ENCODE assay signal across 8 cellular contexts in the genomic region with DNA sequence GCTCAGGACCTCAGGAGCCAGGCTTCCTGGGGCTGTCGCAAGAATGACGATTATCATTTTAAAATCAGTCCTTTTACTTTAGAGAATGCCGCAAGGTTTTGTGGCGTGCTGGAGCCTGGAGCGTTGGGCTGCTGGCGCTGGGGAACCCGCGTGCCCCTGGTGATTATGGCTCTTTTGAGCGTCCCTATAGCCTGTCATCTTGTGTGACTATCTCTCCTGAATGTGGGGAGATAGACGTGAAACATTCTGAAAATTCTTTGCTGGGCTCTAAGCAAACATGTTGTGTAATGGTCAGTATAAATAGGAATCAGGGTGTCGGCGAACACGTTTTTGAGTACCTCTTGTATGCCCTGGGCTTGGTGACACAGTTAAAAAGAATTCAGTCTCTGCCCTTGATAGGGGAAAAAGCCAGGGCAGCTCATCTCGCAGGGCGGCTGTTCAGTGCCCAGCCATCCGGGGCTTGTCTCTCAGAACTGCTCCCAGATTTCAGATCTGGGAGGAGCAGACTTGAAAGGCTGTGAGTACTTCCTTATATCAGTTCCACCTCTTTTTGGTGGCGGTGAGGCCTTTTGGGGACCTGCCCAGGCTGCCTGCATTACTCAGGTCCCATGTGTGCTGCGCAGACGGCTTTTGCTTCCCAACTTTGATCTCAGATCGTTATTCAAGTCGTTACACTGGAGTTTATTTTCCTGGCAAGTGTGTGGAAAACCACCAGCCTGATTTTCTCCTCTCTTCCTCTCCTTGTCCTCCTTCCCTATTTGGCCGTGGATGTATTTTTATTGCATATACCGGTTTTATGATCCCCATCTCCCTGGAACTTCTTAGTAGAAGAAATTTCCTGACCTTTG. TPM values are rescaled to one million over a fixed set of nuclear protein-coding genes. Genes with fewer than 3 reads are reported as not detected.
A peak's percentile ranks its signal among the peaks of the same experiment; 100 is the strongest.
DNase-seq lines count a peak whose midpoint lies in the region; ATAC-seq and TF ChIP-seq lines count a peak whose summit lies in the region.

No MANE protein-coding gene starts in this region.

- peak overlapping the region; percentile 69 for H2AFZ ChIP-seq in neural cell (ENCODE audit: low read depth, low read length)

- peaks cover 3% of the 10 kb centered on the region for H3F3A ChIP-seq in neural cell (ENCODE audit: insufficient read depth, low read length, poor library complexity, severe bottlenecking)

- H3K9ac ChIP-seq in neural cell (ENCODE audit: low read length): peak overlapping the region; percentile 81

- H3K27me3 ChIP-seq in HAP-1 (ENCODE audit: low read depth) (no peaks in the 10 kb centered on the region), neural cell (ENCODE audit: insufficient read depth, low read depth, low read length) (no peaks in the 10 kb centered on the region), aorta (ENCODE audit: control insufficient read depth in 1 of 2, insufficient read depth in 2 of 2, low read length in 1 of 2) (no peaks in the 10 kb centered on the region)

- DNase-seq in Daoy (ENCODE audit: low read depth): peak; percentile 77
- peak; percentile 58 to 66 for DNase-seq in HAP-1 (ENCODE audit: low spot score in 2 of 2)
- peak; percentile 54 for DNase-seq in NOMO-1 treated with dmso at 0.1 percent for 144 hours (lab: John Stamatoyannopoulos, UW; ENCODE audit: unreplicated experiment)
- DNase-seq in activated T-cell treated with anti-CD3 and anti-CD28 coated beads, Interleukin-2, amount 50 U/mL, for 48 hours: peak; percentile 61 to 65
- peak; percentile 64 for DNase-seq in fibroblast of pulmonary artery (ENCODE audit: low read depth)
- DNase-seq in aorta: peak; percentile 69 to 82

- TF ChIP-seq EP300 in neural cell (conservative IDR thresholded peaks at IDR 0.05; ENCODE audit: poor library complexity, severe bottlenecking): no peak

- H4K20me1 ChIP-seq in neural cell (ENCODE audit: insufficient read depth): no peaks in the 10 kb centered on the region

- H3K36me3 ChIP-seq in HAP-1 (replicated peaks) (peaks cover 7% of the 10 kb centered on the region; the same call in 1 of the 2 replicates), neural cell (ENCODE audit: insufficient read depth, low read length) (no peaks in the 10 kb centered on the region), aorta (ENCODE audit: control insufficient read depth in 1 of 2, insufficient read depth in 2 of 2, low read length in 1 of 2) (no peaks in the 10 kb centered on the region)

- no peak for TF ChIP-seq RAD21 in neural cell (conservative IDR thresholded peaks at IDR 0.05)

- TF ChIP-seq CTCF in fibroblast of pulmonary artery (IDR thresholded peaks at IDR 0.05; ENCODE audit: low read length, missing control alignments) (no peak), neural cell (IDR thresholded peaks at IDR 0.05; ENCODE audit: poor library complexity, severe bottlenecking) (no peak)

- H3K4me3 ChIP-seq in HAP-1 (peak overlapping the region; percentile 86), fibroblast of pulmonary artery (replicated peaks; ENCODE audit: low read depth, low read length) (peak overlapping the region; percentile 89), neural cell (ENCODE audit: low read length) (peak overlapping the region; percentile 97), aorta (ENCODE audit: low read length in 2 of 2) (peak overlapping the region; percentile 37 to 46)

- H3K4me1 ChIP-seq in HAP-1 (peaks cover 18% of the 10 kb centered on the region), aorta (ENCODE audit: control insufficient read depth in 1 of 2, insufficient read depth in 2 of 2, low read length in 2 of 2) (no peaks in the 10 kb centered on the region)

- in situ Hi-C loops in HAP-1 (cut with MboI; ENCODE audit: low sequenced_read_pairs): no loop called here

- intact Hi-C loops in aorta (cut with DNase I): no loop called here

- peak overlapping the region; percentile 68 for H3K27ac ChIP-seq in neural cell (ENCODE audit: low read length)
- peak overlapping the region; percentile 65 to 82 for H3K27ac ChIP-seq in aorta (ENCODE audit: low read depth in 1 of 2, low read length in 2 of 2)

- H3K9me2 ChIP-seq in neural cell (ENCODE audit: insufficient read depth, low read length): no peaks in the 10 kb centered on the region

- peak overlapping the region; percentile 36 for H3K4me2 ChIP-seq in neural cell (ENCODE audit: low read length)

- WGBS in aorta, 2 donors: 1% methylated on average over 23 of the region's 23 CpGs

- ATAC-seq in aorta (ENCODE audit: low FRiP score) (peak; percentile 59), GM18858 (IDR thresholded peaks at IDR 0.05; ENCODE audit: unreplicated experiment) (no peak)

- no peaks in the 10 kb centered on the region for H3K79me2 ChIP-seq in neural cell (replicated peaks; ENCODE audit: insufficient read depth, low read length)

- no peaks in the 10 kb centered on the region for H3K9me3 ChIP-seq in HAP-1
- no peaks in the 10 kb centered on the region for H3K9me3 ChIP-seq in neural cell (ENCODE audit: low read length)
- H3K9me3 ChIP-seq in aorta (ENCODE audit: control insufficient read depth, low read length): no peaks in the 10 kb centered on the region

TF ChIP-seq in neural cell, 6 proteins besides CTCF, POLR2A, EP300 and RAD21:
- TF ChIP-seq SMC3 (conservative IDR thresholded peaks at IDR 0.05; ENCODE audit: poor library complexity): no peak
- TF ChIP-seq EZH2 (IDR thresholded peaks at IDR 0.05; ENCODE audit: borderline replicate concordance, insufficient read depth, low read length, poor library complexity, severe bottlenecking): no peak
- TF ChIP-seq, protein P1, sequence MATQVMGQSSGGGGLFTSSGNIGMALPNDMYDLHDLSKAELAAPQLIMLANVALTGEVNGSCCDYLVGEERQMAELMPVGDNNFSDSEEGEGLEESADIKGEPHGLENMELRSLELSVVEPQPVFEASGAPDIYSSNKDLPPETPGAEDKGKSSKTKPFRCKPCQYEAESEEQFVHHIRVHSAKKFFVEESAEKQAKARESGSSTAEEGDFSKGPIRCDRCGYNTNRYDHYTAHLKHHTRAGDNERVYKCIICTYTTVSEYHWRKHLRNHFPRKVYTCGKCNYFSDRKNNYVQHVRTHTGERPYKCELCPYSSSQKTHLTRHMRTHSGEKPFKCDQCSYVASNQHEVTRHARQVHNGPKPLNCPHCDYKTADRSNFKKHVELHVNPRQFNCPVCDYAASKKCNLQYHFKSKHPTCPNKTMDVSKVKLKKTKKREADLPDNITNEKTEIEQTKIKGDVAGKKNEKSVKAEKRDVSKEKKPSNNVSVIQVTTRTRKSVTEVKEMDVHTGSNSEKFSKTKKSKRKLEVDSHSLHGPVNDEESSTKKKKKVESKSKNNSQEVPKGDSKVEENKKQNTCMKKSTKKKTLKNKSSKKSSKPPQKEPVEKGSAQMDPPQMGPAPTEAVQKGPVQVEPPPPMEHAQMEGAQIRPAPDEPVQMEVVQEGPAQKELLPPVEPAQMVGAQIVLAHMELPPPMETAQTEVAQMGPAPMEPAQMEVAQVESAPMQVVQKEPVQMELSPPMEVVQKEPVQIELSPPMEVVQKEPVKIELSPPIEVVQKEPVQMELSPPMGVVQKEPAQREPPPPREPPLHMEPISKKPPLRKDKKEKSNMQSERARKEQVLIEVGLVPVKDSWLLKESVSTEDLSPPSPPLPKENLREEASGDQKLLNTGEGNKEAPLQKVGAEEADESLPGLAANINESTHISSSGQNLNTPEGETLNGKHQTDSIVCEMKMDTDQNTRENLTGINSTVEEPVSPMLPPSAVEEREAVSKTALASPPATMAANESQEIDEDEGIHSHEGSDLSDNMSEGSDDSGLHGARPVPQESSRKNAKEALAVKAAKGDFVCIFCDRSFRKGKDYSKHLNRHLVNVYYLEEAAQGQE (IDR thresholded peaks at IDR 0.05; ENCODE audit: borderline replicate concordance): no peak
- TF ChIP-seq TAF1 (IDR thresholded peaks at IDR 0.05; ENCODE audit: low read depth): no peak
- no peak for TF ChIP-seq POLR2AphosphoS5 (IDR thresholded peaks at IDR 0.05)
- TF ChIP-seq MXI1 (conservative IDR thresholded peaks at IDR 0.05; ENCODE audit: poor library complexity, severe bottlenecking): no peak

RNA-seq across cellular contexts. Expression of a gene that starts 1.0 kb away (rescaled TPM):
- total RNA-seq in Daoy (2014; rRNA removed; shearing (Covaris generic)): 18.3 and 30.1 TPM in 2 replicates
- polyA plus RNA-seq in neural cell: 36.0 and 39.3 TPM in 2 replicates
- polyA minus RNA-seq in neural cell: 24.2 and 38.5 TPM in 2 replicates
- 10 to 100 TPM; 47.0 to 52.4 TPM for total RNA-seq in aorta
- 10 to 100 TPM in 1 of 2 donors, 1 to 10 TPM in 1; 2.4 to 12.8 TPM for polyA plus RNA-seq in aorta

RNA-seq across cellular contexts. Expression of a gene that starts 20.1 kb away (rescaled TPM):
- total RNA-seq in Daoy (2014; rRNA removed; shearing (Covaris generic)): 11.9 and 17.8 TPM in 2 replicates
- polyA plus RNA-seq in neural cell: 19.6 and 28.0 TPM in 2 replicates
- 20.2 and 23.7 TPM in 2 replicates for polyA minus RNA-seq in neural cell
- total RNA-seq in aorta: 10 to 100 TPM; 13.6 to 28.4 TPM
- 1 to 10 TPM; 7.2 to 7.5 TPM for polyA plus RNA-seq in aorta

RNA-seq across cellular contexts. Expression of a gene that starts 29.4 kb away (rescaled TPM):
- under 0.01 TPM in 1 of 2 replicates, not detected in the other for total RNA-seq in Daoy (2014; rRNA removed; shearing (Covaris generic))
- polyA plus RNA-seq in neural cell (not detected in 2 replicates), aorta (1 to 10 TPM in 1 of 2 donors, under 1 TPM in 1; 0.03 to 2.3 TPM)
- polyA minus RNA-seq in neural cell: not detected in 2 replicates
- under 1 TPM; 0.36 to 0.60 TPM for total RNA-seq in aorta

RNA-seq across cellular contexts. Expression of a gene that starts 45.4 kb away (rescaled TPM):
- total RNA-seq in Daoy (2014; rRNA removed; shearing (Covaris generic)): 6.6 and 6.7 TPM in 2 replicates
- polyA plus RNA-seq in neural cell (18.9 and 21.3 TPM in 2 replicates), aorta (1 to 10 TPM; 4.0 to 8.3 TPM)
- polyA minus RNA-seq in neural cell: 15.3 and 24.3 TPM in 2 replicates
- 10 to 100 TPM; 13.7 to 21.1 TPM for total RNA-seq in aorta

RNA-seq across cellular contexts. Expression of a gene that starts 45.5 kb away (rescaled TPM):
- total RNA-seq in Daoy (2014; rRNA removed; shearing (Covaris generic)): 37.9 and 74.9 TPM in 2 replicates
- polyA plus RNA-seq in neural cell (203 and 207 TPM in 2 replicates), aorta (10 to 100 TPM; 11.0 to 99.2 TPM)
- 78.6 and 84.6 TPM in 2 replicates for polyA minus RNA-seq in neural cell
- total RNA-seq in aorta: 10 to 100 TPM; 21.4 to 41.7 TPM

Comparison
In these comparisons a context has a peak if more than half of its experiments do, and no peak if none do; other contexts are left out.
1. H3K4me3 ChIP-seq: peak in every context shown above with its lines; median percentile 97 in neural cell; 89 in fibroblast of pulmonary artery; 86 in HAP-1; 42 in aorta.